ENCODE assay signal across 8 cellular contexts in the genomic region with DNA sequence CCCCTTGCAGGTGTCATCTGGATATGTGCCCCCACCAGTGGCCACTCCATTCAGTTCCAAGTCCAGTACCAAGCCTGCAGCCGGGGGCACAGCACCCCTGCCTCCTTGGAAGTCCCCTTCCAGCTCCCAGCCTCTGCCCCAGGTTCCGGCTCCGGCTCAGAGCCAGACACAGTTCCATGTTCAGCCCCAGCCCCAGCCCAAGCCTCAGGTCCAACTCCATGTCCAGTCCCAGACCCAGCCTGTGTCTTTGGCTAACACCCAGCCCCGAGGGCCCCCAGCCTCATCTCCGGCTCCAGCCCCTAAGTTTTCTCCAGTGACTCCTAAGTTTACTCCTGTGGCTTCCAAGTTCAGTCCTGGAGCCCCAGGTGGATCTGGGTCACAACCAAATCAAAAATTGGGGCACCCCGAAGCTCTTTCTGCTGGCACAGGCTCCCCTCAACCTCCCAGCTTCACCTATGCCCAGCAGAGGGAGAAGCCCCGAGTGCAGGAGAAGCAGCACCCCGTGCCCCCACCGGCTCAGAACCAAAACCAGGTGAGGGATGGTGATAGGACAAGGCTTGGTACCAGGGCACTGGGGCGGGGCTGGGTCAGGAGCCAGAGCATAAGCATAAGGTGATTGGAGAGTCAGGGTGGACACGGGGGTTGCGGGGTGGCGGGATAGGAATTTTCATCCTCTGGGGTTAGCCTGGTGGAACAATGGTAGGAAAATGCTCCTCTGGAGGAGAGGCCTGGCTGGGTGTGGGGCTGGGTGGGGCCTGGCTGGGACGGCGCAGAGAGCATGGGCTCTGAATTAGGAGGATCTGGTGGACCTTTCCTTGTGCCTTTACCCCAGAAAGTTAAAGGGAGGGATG. TPM values are rescaled to one million over a fixed set of nuclear protein-coding genes. Genes with fewer than 3 reads are reported as not detected.
DNase-seq lines count a peak whose midpoint lies in the region; ATAC-seq and TF ChIP-seq lines count a peak whose summit lies in the region.

No MANE protein-coding gene starts in this region.

- DNase-seq in CD4-positive, CD25-positive, alpha-beta regulatory T cell, result no peak
- DNase-seq in RWPE1 (ENCODE audit: low spot score) (no peak), fibroblast of mammary gland (ENCODE audit: low read depth) (no peak), osteocyte (ENCODE audit: extremely low spot score, unreplicated experiment) (no peak), foreskin keratinocyte (no peak), UCSD-AML1 (lab: John Stamatoyannopoulos, UW; ENCODE audit: unreplicated experiment) (no peak), SHP77 treated with DMSO at 0.1 percent for 48 hours (lab: John Stamatoyannopoulos, UW) (no peak), anterior cingulate cortex (lab: John Stamatoyannopoulos, UW) (no peak)

- no peak for TF ChIP-seq CTCF in RWPE1 (conservative IDR thresholded peaks at IDR 0.05; ENCODE audit: low read depth)
- no peak for TF ChIP-seq CTCF in fibroblast of mammary gland (conservative IDR thresholded peaks at IDR 0.05; ENCODE audit: control insufficient read depth, insufficient read depth, low read depth, low read length)
- TF ChIP-seq CTCF in osteocyte (IDR thresholded peaks at IDR 0.05), result no peak
- no peak for TF ChIP-seq CTCF in foreskin keratinocyte (conservative IDR thresholded peaks at IDR 0.05)

- peak overlapping the region; percentile 96 for H3K27ac ChIP-seq in CD4-positive, CD25-positive, alpha-beta regulatory T cell (ENCODE audit: insufficient read depth, low read length, poor library complexity, severe bottlenecking)
- H3K27ac ChIP-seq in RWPE1 (peak overlapping the region; percentile 95), foreskin keratinocyte (no peak overlapping the region)

- no peaks in the 10 kb centered on the region for H3K27me3 ChIP-seq in CD4-positive, CD25-positive, alpha-beta regulatory T cell (ENCODE audit: control insufficient read depth, insufficient read depth, low read length)
- no peaks in the 10 kb centered on the region for H3K27me3 ChIP-seq in foreskin keratinocyte

- peaks cover 6% of the 10 kb centered on the region for H3K36me3 ChIP-seq in CD4-positive, CD25-positive, alpha-beta regulatory T cell (ENCODE audit: control insufficient read depth, insufficient read depth, low read length)

- H3K4me3 Mint-ChIP-seq in CD4-positive, CD25-positive, alpha-beta regulatory T cell, result no peak overlapping the region
- H3K4me3 Mint-ChIP-seq in osteocyte (ENCODE audit: unreplicated experiment), result no peak overlapping the region

- POLR2A ChIA-PET in RWPE1 (lab: Yijun Ruan, JAX; ENCODE audit: low non-redundant PET), result no interaction called here

- no peak for ATAC-seq in CD4-positive, CD25-positive, alpha-beta regulatory T cell (ENCODE audit: low read depth in 2 of 2)
- no peak for ATAC-seq in foreskin keratinocyte

- H3K36me3 Mint-ChIP-seq in CD4-positive, CD25-positive, alpha-beta regulatory T cell, result no peaks in the 10 kb centered on the region
- peaks cover 10% of the 10 kb centered on the region for H3K36me3 Mint-ChIP-seq in osteocyte (ENCODE audit: unreplicated experiment)

- CTCF ChIA-PET in RWPE1 (lab: Yijun Ruan, JAX), result no interaction called here

- peak overlapping the region in 2 of 3 donors; percentile 87 to 90 for H3K27ac Mint-ChIP-seq in CD4-positive, CD25-positive, alpha-beta regulatory T cell
- H3K27ac Mint-ChIP-seq in osteocyte (ENCODE audit: unreplicated experiment), result peak overlapping the region; percentile 67

- H3K4me3 ChIP-seq in CD4-positive, CD25-positive, alpha-beta regulatory T cell (ENCODE audit: low read depth, low read length), result peak overlapping the region; percentile 62
- peak overlapping the region; percentile 93 for H3K4me3 ChIP-seq in fibroblast of mammary gland (ENCODE audit: control insufficient read depth, low read depth, low read length)

- no peaks in the 10 kb centered on the region for H3K27me3 Mint-ChIP-seq in CD4-positive, CD25-positive, alpha-beta regulatory T cell
- no peaks in the 10 kb centered on the region for H3K27me3 Mint-ChIP-seq in osteocyte (ENCODE audit: unreplicated experiment)

- no peaks in the 10 kb centered on the region for H3K9me3 ChIP-seq in CD4-positive, CD25-positive, alpha-beta regulatory T cell (ENCODE audit: control insufficient read depth in 2 of 2, low read length in 2 of 2)

- H3K9me3 Mint-ChIP-seq in CD4-positive, CD25-positive, alpha-beta regulatory T cell, result peaks cover 0 to 1% (median 0%) of the 10 kb centered on the region in 7 donors
- H3K9me3 Mint-ChIP-seq in osteocyte (ENCODE audit: unreplicated experiment), result no peaks in the 10 kb centered on the region

- peaks cover 72% of the 10 kb centered on the region for H3K4me1 ChIP-seq in CD4-positive, CD25-positive, alpha-beta regulatory T cell (ENCODE audit: control insufficient read depth, insufficient read depth, low read length, poor library complexity, severe bottlenecking)
- H3K4me1 ChIP-seq in foreskin keratinocyte, result peaks cover 31% of the 10 kb centered on the region

- H3K4me1 Mint-ChIP-seq in CD4-positive, CD25-positive, alpha-beta regulatory T cell, result peaks cover 15 to 26% (median 20%) of the 10 kb centered on the region in 4 donors
- peaks cover 26% of the 10 kb centered on the region for H3K4me1 Mint-ChIP-seq in osteocyte (ENCODE audit: unreplicated experiment)

RNA-seq across cellular contexts. Expression of gene ZYX, which starts 1.9 kb away (rescaled TPM):
- total RNA-seq in CD4-positive, CD25-positive, alpha-beta regulatory T cell, result 174 TPM
- polyA plus RNA-seq in CD4-positive, CD25-positive, alpha-beta regulatory T cell, result 100 to 1,000 TPM in 1 of 4 donors, 10 to 100 TPM in 3; 81.1 to 105 (median 89.5) TPM
- total RNA-seq in osteocyte (370 and 412 TPM in 2 replicates), foreskin keratinocyte (126 and 140 TPM in 2 replicates)
- 252 and 253 TPM in 2 replicates for polyA plus RNA-seq in foreskin keratinocyte

RNA-seq across cellular contexts. Expression of gene FAM131B, which starts 20.5 kb away (rescaled TPM):
- total RNA-seq in CD4-positive, CD25-positive, alpha-beta regulatory T cell, result 0.27 TPM
- polyA plus RNA-seq in CD4-positive, CD25-positive, alpha-beta regulatory T cell, result under 1 TPM in 3 of 4 donors, not detected in 1; 0.14 to 0.36 (median 0.35) TPM
- total RNA-seq in osteocyte (17.0 and 18.4 TPM in 2 replicates), foreskin keratinocyte (0.18 and 0.20 TPM in 2 replicates)
- polyA plus RNA-seq in foreskin keratinocyte, result 0.07 and 0.11 TPM in 2 replicates

RNA-seq across cellular contexts. Expression of gene EPHA1, which starts 25.6 kb away (rescaled TPM):
- total RNA-seq in CD4-positive, CD25-positive, alpha-beta regulatory T cell, result 5.0 TPM
- polyA plus RNA-seq in CD4-positive, CD25-positive, alpha-beta regulatory T cell, result 10 to 100 TPM in 1 of 4 donors, 1 to 10 TPM in 3; 1.4 to 10.3 (median 4.8) TPM
- total RNA-seq in osteocyte (not detected in 2 replicates), foreskin keratinocyte (35.0 and 38.9 TPM in 2 replicates)
- 20.1 and 22.3 TPM in 2 replicates for polyA plus RNA-seq in foreskin keratinocyte

Comparison
In these comparisons a context has a peak if more than half of its experiments do, and no peak if none do; other contexts are left out.
1. RNA of gene FAM131B, which starts 20.5 kb away (total RNA-seq): 17.0 to 18.4 TPM in osteocyte; 0.27 TPM in CD4-positive, CD25-positive, alpha-beta regulatory T cell (single experiment) and 0.18 to 0.20 TPM in foreskin keratinocyte; every median in the first group is over 10 times any median in the second.